In genomic region chr12:28882444-28882843, GRCh38 we compare ENCODE assay signal across 1 cellular context.
TF ChIP-seq lines count a peak whose summit lies in the region.

No MANE protein-coding gene starts in this region.

TF ChIP-seq in K562, 482 proteins besides CTCF, POLR2A, EP300 and RAD21 (continued from another document and continues in another):
- no peak for TF ChIP-seq PRDM10 (IDR thresholded peaks at IDR 0.05; ENCODE audit: partially characterized antibody)
- TF ChIP-seq HNRNPUL1 (IDR thresholded peaks at IDR 0.05; ENCODE audit: low read length) = no peak
- no peak for TF ChIP-seq MLX (CRISPR knock-in tag; conservative IDR thresholded peaks at IDR 0.05)
- no peak for TF ChIP-seq DNMT1 (IDR thresholded peaks at IDR 0.05)
- no peak for TF ChIP-seq SMAD2 (IDR thresholded peaks at IDR 0.05; ENCODE audit: low read depth, low read length)
- no peak for TF ChIP-seq RBM17 (IDR thresholded peaks at IDR 0.05; ENCODE audit: borderline replicate concordance, low read depth, low read length)
- no peak for TF ChIP-seq PKNOX1 (IDR thresholded peaks at IDR 0.05)
- no peak for TF ChIP-seq ZNF699 (CRISPR knock-in tag; IDR thresholded peaks at IDR 0.05; ENCODE audit: insufficient replicate concordance)
- no peak for TF ChIP-seq SMARCC2 (IDR thresholded peaks at IDR 0.05; ENCODE audit: low read depth)
- no peak for TF ChIP-seq THRAP3 (IDR thresholded peaks at IDR 0.05; ENCODE audit: borderline replicate concordance)
- TF ChIP-seq KDM1A (IDR thresholded peaks at IDR 0.05) = 0 out of 4 replicates have a peak, but pooled peaks of 1 of the 2 experiments have one; percentile 16
- TF ChIP-seq RERE (CRISPR knock-in tag; IDR thresholded peaks at IDR 0.05; ENCODE audit: borderline replicate concordance) = no peak
- no peak for TF ChIP-seq TAF1 (IDR thresholded peaks at IDR 0.05; ENCODE audit: control insufficient read depth, extremely low read depth, insufficient read depth, low read length, severe bottlenecking)
- TF ChIP-seq CEBPB (tag; IDR thresholded peaks at IDR 0.05) = no peak
- no peak for TF ChIP-seq CREB3L1 (IDR thresholded peaks at IDR 0.05; ENCODE audit: borderline replicate concordance, low read depth)
- no peak for TF ChIP-seq TCF7L2 (IDR thresholded peaks at IDR 0.05; ENCODE audit: low read depth, low read length)
- no peak for TF ChIP-seq EZH2 (IDR thresholded peaks at IDR 0.05; ENCODE audit: borderline replicate concordance, low read depth, low read length)
- no peak for TF ChIP-seq HBP1 (CRISPR knock-in tag; IDR thresholded peaks at IDR 0.05)
- TF ChIP-seq ZNF146 (CRISPR knock-in tag; IDR thresholded peaks at IDR 0.05; ENCODE audit: unreplicated experiment) = no peak
- TF ChIP-seq ZNF347 (CRISPR knock-in tag; IDR thresholded peaks at IDR 0.05; ENCODE audit: low read depth) = no peak
- TF ChIP-seq SLC30A9 (CRISPR knock-in tag; IDR thresholded peaks at IDR 0.05) = no peak
- TF ChIP-seq POLR3G (IDR thresholded peaks at IDR 0.05; ENCODE audit: extremely low read depth, insufficient read length, insufficient replicate concordance) = no peak
- TF ChIP-seq MTF1 (CRISPR knock-in tag; IDR thresholded peaks at IDR 0.05; ENCODE audit: borderline replicate concordance) = no peak
- no peak for TF ChIP-seq LCOR (CRISPR knock-in tag; IDR thresholded peaks at IDR 0.05)
- TF ChIP-seq TOE1 (IDR thresholded peaks at IDR 0.05; ENCODE audit: borderline replicate concordance) = no peak
- no peak for TF ChIP-seq TOE1 (CRISPR knock-in tag; IDR thresholded peaks at IDR 0.05; ENCODE audit: borderline replicate concordance, low read depth)
- TF ChIP-seq MCM2 (IDR thresholded peaks at IDR 0.05; ENCODE audit: low read depth) = no peak
- TF ChIP-seq PRMT5 (CRISPR knock-in tag; IDR thresholded peaks at IDR 0.05) = no peak
- no peak for TF ChIP-seq ZNF592 (IDR thresholded peaks at IDR 0.05)
- no peak for TF ChIP-seq MTA3 (IDR thresholded peaks at IDR 0.05; ENCODE audit: borderline replicate concordance)
- no peak for TF ChIP-seq ZNF324 (CRISPR knock-in tag; IDR thresholded peaks at IDR 0.05)
- no peak for TF ChIP-seq E2F5 (CRISPR knock-in tag; IDR thresholded peaks at IDR 0.05)
- no peak for TF ChIP-seq KDM2B (CRISPR knock-in tag; IDR thresholded peaks at IDR 0.05)
- TF ChIP-seq BRCA1 (IDR thresholded peaks at IDR 0.05) = no peak
- TF ChIP-seq BRCA1 (CRISPR knock-in tag; IDR thresholded peaks at IDR 0.05) = no peak
- TF ChIP-seq CBX1 (IDR thresholded peaks at IDR 0.05; ENCODE audit: low read depth) = no peak
- TF ChIP-seq TRIM28 (IDR thresholded peaks at IDR 0.05) = no peak
- no peak for TF ChIP-seq NFRKB (IDR thresholded peaks at IDR 0.05; ENCODE audit: low read depth)
- TF ChIP-seq PML (IDR thresholded peaks at IDR 0.05; ENCODE audit: low read length) = peak; percentile 72; the same call in 1 of the 2 replicates
- no peak for TF ChIP-seq ZNF12 (CRISPR knock-in tag; IDR thresholded peaks at IDR 0.05)
- no peak; the same call in 1 of the 2 replicates for TF ChIP-seq CTBP1 (IDR thresholded peaks at IDR 0.05; ENCODE audit: borderline replicate concordance)
- TF ChIP-seq ZNF57 (CRISPR knock-in tag; IDR thresholded peaks at IDR 0.05) = no peak
- no peak for TF ChIP-seq ZNF512 (tag; IDR thresholded peaks at IDR 0.05)
- no peak for TF ChIP-seq MAFF (IDR thresholded peaks at IDR 0.05; ENCODE audit: low read length)
- no peak for TF ChIP-seq ZKSCAN1 (IDR thresholded peaks at IDR 0.05; ENCODE audit: low read depth, low read length)
- TF ChIP-seq ZNF436 (CRISPR knock-in tag; IDR thresholded peaks at IDR 0.05) = no peak
- no peak for TF ChIP-seq PHTF2 (CRISPR knock-in tag; IDR thresholded peaks at IDR 0.05)
